19 cellular contexts compared by ENCODE assay signal in genomic region chr5:124399426-124399961, GRCh38.
"Had no signal": no experiment of that assay in that cellular context is flagged by ENCODE, and none has a peak within 500 bp of the region (broad histone marks: within the 10 kb centered on the region; RNA-seq: fewer than 3 reads in every experiment).

No MANE protein-coding gene starts in this region.

- ATAC-seq: pancreas; psoas muscle; right cardiac atrium; stimulated activated naive CD8-positive, alpha-beta T cell treated with anti-CD3 and anti-CD28 coated beads, Interleukin-15, Interleukin-2, amounts not matched to agents 100 U/mL and 50 U/mL, for 24 hours; T-helper 17 cell had no signal

- DNase-seq: activated CD4-positive, alpha-beta memory T cell treated with anti-CD3 and anti-CD28 coated beads for 36 hours; activated CD4-positive, alpha-beta T cell treated with anti-CD3 and anti-CD28 coated beads for 48 hours; activated effector memory CD4-positive, alpha-beta T cell treated with Interleukin-2 at 50 U/mL for 16 hours; activated naive CD4-positive, alpha-beta T cell treated with anti-CD3 and anti-CD28 coated beads for 36 hours; activated naive CD8-positive, alpha-beta T cell treated with anti-CD3 and anti-CD28 coated beads, Interleukin-2, amount 10 ng/mL, durations not matched to agents 7 days and 5 days; activated T-cell treated with anti-CD3 and anti-CD28 coated beads, Interleukin-2, amount 50 U/mL, for 48 hours; amygdala; brain microvascular endothelial cell; endodermal cell; hippocampal formation; pancreas; psoas muscle; right cardiac atrium; stimulated activated CD4-positive, alpha-beta T cell treated with anti-CD3 and anti-CD28 coated beads, Interleukin-12 subunit alpha, Interleukin-12 subunit beta, amount 100 ng/mL, for 4 hours; stimulated activated CD4-positive, alpha-beta T cell treated with anti-CD3 and anti-CD28 coated beads, Interleukin-4, amount 100 ng/mL, for 4 hours; stimulated activated naive CD8-positive, alpha-beta T cell treated with anti-CD3 and anti-CD28 coated beads, Interleukin-15, Interleukin-2, amounts not matched to agents 100 U/mL and 50 U/mL, for 24 hours; SW 1271; T-helper 17 cell; upper lobe of left lung had no signal

- H3K4me3 ChIP-seq: pancreas, psoas muscle, upper lobe of left lung had no signal

- H3K27ac ChIP-seq: brain microvascular endothelial cell, pancreas, psoas muscle, upper lobe of left lung had no signal
